Comparison of ENCODE assay signal across 13 cellular contexts in the genomic region with DNA sequence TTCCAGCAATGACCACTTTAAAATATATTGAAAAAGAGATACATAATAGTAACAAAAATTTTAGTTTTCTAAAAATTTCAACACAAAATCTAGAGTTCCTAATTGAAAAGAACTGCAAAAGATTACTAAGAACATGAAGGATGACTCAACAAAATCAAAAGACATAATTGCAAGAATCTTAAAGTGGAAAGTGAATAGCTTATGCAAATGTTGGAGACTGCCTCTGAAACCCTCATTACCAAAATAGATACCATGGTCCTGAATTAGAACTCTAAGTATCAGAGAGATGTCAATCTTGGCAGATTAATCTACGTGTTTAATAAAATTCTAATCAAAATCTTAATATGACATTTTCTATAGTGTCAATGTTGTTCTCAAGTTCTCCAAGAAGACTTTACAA.
DNase-seq lines count a peak whose midpoint lies in the region; ATAC-seq and TF ChIP-seq lines count a peak whose summit lies in the region.
"Had no signal": no experiment of that assay in that cellular context is flagged by ENCODE, and none has a peak within 500 bp of the region (broad histone marks: within the 10 kb centered on the region; RNA-seq: fewer than 3 reads in every experiment).

No MANE protein-coding gene starts in this region.

- H3K27me3 ChIP-seq in aorta (ENCODE audit: control insufficient read depth in 1 of 2, insufficient read depth in 2 of 2, low read length in 1 of 2) = no peaks in the 10 kb centered on the region
- H3K27me3 ChIP-seq: pancreas, transverse colon had no signal

- H3K9me3 ChIP-seq in aorta (ENCODE audit: control insufficient read depth, low read length) = no peaks in the 10 kb centered on the region
- no peaks in the 10 kb centered on the region for H3K9me3 ChIP-seq in OCI-LY7 (ENCODE audit: low read length)
- H3K9me3 ChIP-seq: mucosa of descending colon, pancreas, SK-N-SH, transverse colon had no signal

- H3K4me1 ChIP-seq in aorta (ENCODE audit: control insufficient read depth in 1 of 2, insufficient read depth in 2 of 2, low read length in 2 of 2) (no peaks in the 10 kb centered on the region), OCI-LY7 (ENCODE audit: insufficient read depth, low read length, poor library complexity, severe bottlenecking) (no peaks in the 10 kb centered on the region)
- H3K4me1 ChIP-seq: pancreas, transverse colon had no signal

- intact Hi-C loops in aorta (cut with DNase I) (loop anchor here in 1 of 2 donors (10.0 kb wide), 1 partner anchor 148 kb away; no protein-coding TSS in a partner anchor), OCI-LY7 (cut with micrococcal nuclease; ENCODE audit: unreplicated experiment) (no loop called here)

- no peak overlapping the region for H2AFZ ChIP-seq in OCI-LY7 (ENCODE audit: low read length)

- 83 to 86% methylated on average over 1 of the region's 1 CpG for WGBS in aorta, 2 donors

- H4K20me1 ChIP-seq in OCI-LY7 (ENCODE audit: insufficient read depth, low read length) = no peaks in the 10 kb centered on the region

- TF ChIP-seq CTCF in GM10248 (IDR thresholded peaks at IDR 0.05; ENCODE audit: control extremely low read depth, extremely low read depth, low read depth, missing control alignments) = no peak
- TF ChIP-seq CTCF in OCI-LY7 (conservative IDR thresholded peaks at IDR 0.05; ENCODE audit: low read length) = no peak

- POLR2A ChIA-PET in GM10248 (lab: Yijun Ruan, JAX) = no interaction called here
- POLR2A ChIA-PET in OCI-LY7 (lab: Charles Lee) = no interaction called here

- no peaks in the 10 kb centered on the region for H3K9me2 ChIP-seq in OCI-LY7 (ENCODE audit: insufficient read depth, low read length)
- H3K9me2 ChIP-seq: SK-N-SH had no signal

- H3K79me2 ChIP-seq in OCI-LY7 (ENCODE audit: insufficient read depth, low read depth, low read length) = no peaks in the 10 kb centered on the region

- H3K4me2 ChIP-seq in OCI-LY7 (ENCODE audit: low read length) = no peak overlapping the region
- H3K4me2 ChIP-seq: SK-N-SH had no signal

- H3K4me3 ChIP-seq in aorta (ENCODE audit: low read length in 2 of 2) (no peak overlapping the region), OCI-LY7 (ENCODE audit: low read depth, low read length, poor library complexity, severe bottlenecking) (no peak overlapping the region)
- H3K4me3 ChIP-seq: mucosa of descending colon, pancreas, transverse colon had no signal

- H3K27ac ChIP-seq in aorta (ENCODE audit: low read depth in 1 of 2, low read length in 2 of 2) (no peak overlapping the region), OCI-LY7 (ENCODE audit: low read depth, low read length, poor library complexity, severe bottlenecking) (no peak overlapping the region)
- H3K27ac ChIP-seq: pancreas, transverse colon had no signal

- no TSS peak for BruUV-seq in OCI-LY7 (replicated peaks; lab: Mats Ljungman, UMichigan)

- DNase-seq in GM10248 (ENCODE audit: extremely low spot score) (peak; percentile 17), aorta (no peak), OCI-LY7 (ENCODE audit: low spot score) (no peak)
- no peak for DNase-seq in activated CD8-positive, alpha-beta memory T cell treated with anti-CD3 and anti-CD28 coated beads for 24 hours
- DNase-seq: activated CD8-positive, alpha-beta memory T cell treated with anti-CD3 and anti-CD28 coated beads, Interleukin-2, amount 10 ng/mL, durations not matched to agents 7 days and 5 days; mucosa of descending colon; pancreas; SK-N-SH; transverse colon had no signal

- peak; percentile 85 for ATAC-seq in GM19351 (IDR thresholded peaks at IDR 0.05; ENCODE audit: unreplicated experiment)
- peak; percentile 87 for ATAC-seq in HG02623 (IDR thresholded peaks at IDR 0.05; ENCODE audit: unreplicated experiment)
- peak; percentile 94 for ATAC-seq in HG03378 (IDR thresholded peaks at IDR 0.05; ENCODE audit: unreplicated experiment)
- ATAC-seq in aorta (ENCODE audit: low FRiP score) = no peak
- ATAC-seq in HG03045 (IDR thresholded peaks at IDR 0.05; ENCODE audit: unreplicated experiment) = no peak
- ATAC-seq: activated CD8-positive, alpha-beta memory T cell treated with anti-CD3 and anti-CD28 coated beads, Interleukin-2, amount 10 ng/mL, durations not matched to agents 7 days and 5 days; mucosa of descending colon; pancreas had no signal

- CTCF ChIA-PET in GM10248 (lab: Yijun Ruan, JAX) (interaction anchor here (1.3 kb wide), 2 partner anchors 13 to 20 kb away, joined by 3 read pairs; no protein-coding TSS in a partner anchor), OCI-LY7 (lab: Charles Lee; ENCODE audit: unreplicated experiment) (no interaction called here)

- H3K36me3 ChIP-seq in aorta (ENCODE audit: control insufficient read depth in 1 of 2, insufficient read depth in 2 of 2, low read length in 1 of 2) (no peaks in the 10 kb centered on the region), OCI-LY7 (ENCODE audit: insufficient read depth, low read length) (no peaks in the 10 kb centered on the region)
- H3K36me3 ChIP-seq: pancreas, transverse colon had no signal

Comparison
In these comparisons a context has a peak if more than half of its experiments do, and no peak if none do; other contexts are left out.
1. ATAC-seq: peak in GM19351 (single experiment), HG02623 (single experiment) and HG03378 (single experiment); none in aorta (single experiment) and HG03045 (single experiment).